10 cellular contexts compared by ENCODE assay signal in the genomic region with DNA sequence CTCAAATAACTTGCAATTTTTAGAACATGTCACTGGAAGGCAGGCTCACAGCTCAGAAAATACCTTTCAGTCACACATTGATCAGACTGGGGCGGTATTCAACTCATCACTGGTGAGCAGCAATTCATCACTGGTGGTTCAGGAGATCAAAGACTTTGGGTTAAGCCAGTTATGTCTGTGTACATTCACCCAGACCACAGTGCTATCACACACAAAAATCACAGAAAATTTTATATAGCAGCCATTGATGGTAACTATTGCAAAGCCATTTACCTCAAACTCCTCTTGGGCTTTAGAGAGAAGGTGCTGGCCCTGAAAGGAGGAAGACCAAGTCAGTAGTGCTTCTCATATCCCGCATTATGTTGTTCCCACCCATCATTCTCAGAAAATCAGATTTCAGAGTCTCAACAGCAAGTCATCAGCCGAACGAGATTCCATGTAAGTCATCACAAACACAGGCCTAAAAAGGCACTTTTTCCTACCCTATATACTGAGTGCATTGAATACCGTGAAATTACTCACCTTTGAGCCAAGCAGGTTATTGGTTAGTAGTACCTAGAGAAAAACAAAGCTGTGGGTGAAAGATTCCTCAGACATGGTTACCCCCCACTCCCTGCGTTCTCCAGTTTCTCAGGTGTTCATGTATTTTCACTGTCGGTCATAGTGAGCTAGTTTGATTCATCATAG. TPM values are rescaled to one million over a fixed set of nuclear protein-coding genes. Genes with fewer than 3 reads are reported as not detected.
A peak's percentile ranks its signal among the peaks of the same experiment; 100 is the strongest.
DNase-seq lines count a peak whose midpoint lies in the region; ATAC-seq, FAIRE-seq and TF ChIP-seq lines count a peak whose summit lies in the region.
"Had no signal": no experiment of that assay in that cellular context is flagged by ENCODE, and none has a peak within 500 bp of the region (broad histone marks: within the 10 kb centered on the region; RNA-seq: fewer than 3 reads in every experiment).

No MANE protein-coding gene starts in this region.

- H4K5ac ChIP-seq in H9 (ENCODE audit: insufficient read length, low read depth, low read length) = no peak overlapping the region

- H3K4me1 Mint-ChIP-seq in H9 = peaks cover 31 to 49% of the 10 kb centered on the region in 2 experiments
- H3K4me1 Mint-ChIP-seq in activated naive CD4-positive, alpha-beta T cell treated with anti-CD3 and anti-CD28 coated beads, Interleukin-2, amount 10 ng/mL, durations not matched to agents 7 days and 5 days = peaks cover 60% of the 10 kb centered on the region

- no peak for ATAC-seq in A549
- ATAC-seq in GM19463 (IDR thresholded peaks at IDR 0.05; ENCODE audit: unreplicated experiment) = no peak
- ATAC-seq in HG02973 (IDR thresholded peaks at IDR 0.05; ENCODE audit: unreplicated experiment) = no peak

- no peak overlapping the region for H2BK120ac ChIP-seq in H9 (ENCODE audit: low read depth, low read length, poor library complexity, severe bottlenecking)

- H3K27ac ChIP-seq in A549 = peak overlapping the region; percentile 90 to 91
- H3K27ac ChIP-seq in H9 (ENCODE audit: insufficient read length, low read depth, low read length) = peak overlapping the region; percentile 58
- H3K27ac ChIP-seq in iPS-20b (ENCODE audit: low read length) = no peak overlapping the region

- H3K23me2 ChIP-seq in H9 (ENCODE audit: insufficient read length, low read depth, low read length, poor library complexity, severe bottlenecking) = peaks cover 20% of the 10 kb centered on the region

- H3K4me2 ChIP-seq in A549 (peak overlapping the region; percentile 98), H9 (ENCODE audit: insufficient read depth, insufficient read length, low read length) (peak overlapping the region; percentile 98)

- H2BK5ac ChIP-seq in H9 (ENCODE audit: insufficient read length, low read length) = no peak overlapping the region

- H3K9me3 ChIP-seq in A549 (no peaks in the 10 kb centered on the region), H9 (ENCODE audit: control insufficient read depth, low read depth, low read length) (no peaks in the 10 kb centered on the region), iPS-20b (ENCODE audit: insufficient read depth, low read depth, low read length) (peaks cover 8% of the 10 kb centered on the region; the same call in 1 of the 2 replicates)

- no peaks in the 10 kb centered on the region for H3K79me1 ChIP-seq in H9 (ENCODE audit: insufficient read depth, low read depth, low read length, poor library complexity, severe bottlenecking)

- peak overlapping the region; percentile 99 for H3K4me3 Mint-ChIP-seq in H9
- H3K4me3 Mint-ChIP-seq in activated naive CD4-positive, alpha-beta T cell treated with anti-CD3 and anti-CD28 coated beads, Interleukin-2, amount 10 ng/mL, durations not matched to agents 7 days and 5 days = peak overlapping the region; percentile 99

- no peak for TF ChIP-seq RAD21 in A549 (conservative IDR thresholded peaks at IDR 0.05 in 1 of 2, IDR thresholded peaks at IDR 0.05 in 1 of 2)

- peaks cover 6 to 10% of the 10 kb centered on the region in 2 experiments for H3K9me3 Mint-ChIP-seq in H9
- H3K9me3 Mint-ChIP-seq in activated naive CD4-positive, alpha-beta T cell treated with anti-CD3 and anti-CD28 coated beads, Interleukin-2, amount 10 ng/mL, durations not matched to agents 7 days and 5 days = no peaks in the 10 kb centered on the region

- H3K9ac ChIP-seq in H9 (ENCODE audit: extremely low read depth, insufficient read length, low read length) = peak overlapping the region; percentile 96
- peak overlapping the region; percentile 100 for H3K9ac ChIP-seq in iPS-20b (ENCODE audit: low read depth, low read length)

- DNase-seq in A549 (ENCODE audit: low read depth in 1 of 2, low spot score in 1 of 2) (no peak), H9 (no peak), NCI-H187 (lab: John Stamatoyannopoulos, UW) (no peak), 8988T (no peak)
- DNase-seq in activated naive CD4-positive, alpha-beta T cell treated with anti-CD3 and anti-CD28 coated beads, Interleukin-2, amount 10 ng/mL, durations not matched to agents 7 days and 5 days = no peak
- DNase-seq: Kasumi-1, retina had no signal

- peaks cover 42% of the 10 kb centered on the region for H3K36me3 ChIP-seq in iPS-20b (ENCODE audit: insufficient read depth, low read depth, low read length)

- no peak overlapping the region for H3T11ph ChIP-seq in H9 (ENCODE audit: low read length)

- H2AFZ ChIP-seq in H9 (ENCODE audit: low read length) = no peak overlapping the region

- H3K27me3 Mint-ChIP-seq in H9 (ENCODE audit: low read depth) = peaks cover 6% of the 10 kb centered on the region; the same call in 1 of the 2 replicates
- peaks cover 4% of the 10 kb centered on the region for H3K27me3 Mint-ChIP-seq in activated naive CD4-positive, alpha-beta T cell treated with anti-CD3 and anti-CD28 coated beads, Interleukin-2, amount 10 ng/mL, durations not matched to agents 7 days and 5 days

- no peak overlapping the region for H3K56ac ChIP-seq in H9 (ENCODE audit: insufficient read length, low read depth, low read length)

- H3K14ac ChIP-seq in H9 (ENCODE audit: insufficient read depth, low read length) = no peak overlapping the region

- WGBS in A549 (ENCODE audit: missing lambda C conversion rate) = 17% methylated on average over 7 of the region's 7 CpGs
- WGBS in H9 (ENCODE audit: extremely low coverage, insufficient read length, low lambda C conversion rate) = no CpG with 5 or more reads among the region's 7 CpGs

- no peak overlapping the region for H2BK15ac ChIP-seq in H9 (ENCODE audit: low read depth, low read length)

- TF ChIP-seq POLR2A in A549 (IDR thresholded peaks at IDR 0.05; ENCODE audit: low read length) = no peak

- POLR2A ChIA-PET in A549 (lab: Yijun Ruan, JAX) = interaction anchor here (0.8 to 9.3 kb wide), 4 partner anchors 9 to 28 kb away, joined by 3 to 159 read pairs (median 24); a partner anchor contains a TSS

- peak overlapping the region; percentile 45 to 100 (median 98); a peak in 5 of 7 replicates for H3K27ac Mint-ChIP-seq in H9
- peak overlapping the region; percentile 96 for H3K27ac Mint-ChIP-seq in activated naive CD4-positive, alpha-beta T cell treated with anti-CD3 and anti-CD28 coated beads, Interleukin-2, amount 10 ng/mL, durations not matched to agents 7 days and 5 days

- no peak overlapping the region for H3K18ac ChIP-seq in H9 (ENCODE audit: insufficient read length, low read depth, low read length)

- H3K36me3 Mint-ChIP-seq in H9 (ENCODE audit: insufficient read depth in 1 of 3, low read depth in 3 of 3) = peaks cover 41 to 59% (median 43%) of the 10 kb centered on the region in 3 experiments
- peaks cover 52% of the 10 kb centered on the region for H3K36me3 Mint-ChIP-seq in activated naive CD4-positive, alpha-beta T cell treated with anti-CD3 and anti-CD28 coated beads, Interleukin-2, amount 10 ng/mL, durations not matched to agents 7 days and 5 days

- H3K27me3 ChIP-seq in H9 (ENCODE audit: insufficient read depth, low read length) = no peaks in the 10 kb centered on the region
- no peaks in the 10 kb centered on the region for H3K27me3 ChIP-seq in iPS-20b (ENCODE audit: insufficient read depth, low read length)

- H4K8ac ChIP-seq in H9 (replicated peaks; ENCODE audit: insufficient read length, low read depth, low read length) = no peak overlapping the region

- no peak for TF ChIP-seq EP300 in A549 (IDR thresholded peaks at IDR 0.05)

- H3K4me3 ChIP-seq in A549 = peak overlapping the region; percentile 80
- peak overlapping the region; percentile 91 for H3K4me3 ChIP-seq in iPS-20b (ENCODE audit: low read length)

- TF ChIP-seq CTCF in A549 (IDR thresholded peaks at IDR 0.05) = no peak
- TF ChIP-seq CTCF in H9 (conservative IDR thresholded peaks at IDR 0.05) = no peak

- H3K4me1 ChIP-seq in A549 (peaks cover 43% of the 10 kb centered on the region), H9 (ENCODE audit: insufficient read depth, low read length) (no peaks in the 10 kb centered on the region; the same call in 1 of the 2 replicates), iPS-20b (ENCODE audit: insufficient read depth, low read length) (no peaks in the 10 kb centered on the region)

- H3K4ac ChIP-seq in H9 (ENCODE audit: low read depth, low read length) = no peak overlapping the region

- H4K20me1 ChIP-seq in H9 (ENCODE audit: control insufficient read depth, insufficient read depth, insufficient read length) = no peaks in the 10 kb centered on the region

- H4K91ac ChIP-seq in H9 (ENCODE audit: insufficient read length, low read depth, low read length) = no peak overlapping the region

- no peak overlapping the region for H3K23ac ChIP-seq in H9 (ENCODE audit: insufficient read length, low read depth, low read length)

- no peak overlapping the region for H2BK12ac ChIP-seq in H9 (ENCODE audit: insufficient read length, low read depth, low read length)

- H2BK20ac ChIP-seq in H9 (ENCODE audit: low read depth, low read length, poor library complexity, severe bottlenecking) = no peak overlapping the region

- FAIRE-seq in A549 (lab: Jason Lieb, UNC) = no peak

- H2AK5ac ChIP-seq in H9 (ENCODE audit: insufficient read length, low read length) = no peak overlapping the region

- H3K79me2 ChIP-seq in H9 (ENCODE audit: insufficient read depth, low read length) = peaks cover 48% of the 10 kb centered on the region

- CTCF ChIA-PET in A549 (lab: Yijun Ruan, JAX) = interaction anchor here (1.9 to 5.5 kb wide), 2 partner anchors 10 to 30 kb away, joined by 6 to 42 read pairs; a partner anchor contains a TSS
- CTCF ChIA-PET in activated naive CD4-positive, alpha-beta T cell treated with anti-CD3 and anti-CD28 coated beads, Interleukin-2, amount 10 ng/mL, durations not matched to agents 7 days and 5 days (lab: Charles Lee) = interaction anchor here (1.2 to 2.1 kb wide), 3 partner anchors 10 to 67 kb away, joined by 3 to 6 read pairs (median 6); no protein-coding TSS in a partner anchor

RNA-seq across cellular contexts. Expression of a gene that starts 14.0 kb away (rescaled TPM):
- polyA plus RNA-seq in A549 (2011; rRNA removed) (47.6 and 52.9 TPM in 2 replicates), A549 (2017; fragmentation: RNase III; extraction: RNeasy Plus Mini Kit Qiagen cat#74134 plus additional on column Dnase treatment) (88.9 to 100 TPM (median 90.6 TPM) in 3 replicates)
- polyA plus RNA-seq in A549 (2012; cell fraction: cytosol; rRNA removed) = 130 and 135 TPM in 2 replicates
- 216 and 240 TPM in 2 replicates for polyA plus RNA-seq in A549 (2012; cell fraction: nucleus; rRNA removed)
- 79.9 and 130 TPM in 2 replicates for polyA minus RNA-seq in A549 (2011; rRNA and poly(A)+ RNA removed)
- 121 and 124 TPM in 2 replicates for total RNA-seq in H9 (2021)

RNA-seq across cellular contexts. Expression of a gene that starts 20.8 kb away (rescaled TPM):
- not detected in 2 replicates for polyA plus RNA-seq in A549 (2011; rRNA removed)
- not detected in 2 replicates for polyA plus RNA-seq in A549 (2012; cell fraction: cytosol; rRNA removed)
- 0.39 TPM in 1 of 2 replicates, not detected in the other for polyA plus RNA-seq in A549 (2012; cell fraction: nucleus; rRNA removed)
- not detected in 3 replicates for polyA plus RNA-seq in A549 (2017; fragmentation: RNase III; extraction: RNeasy Plus Mini Kit Qiagen cat#74134 plus additional on column Dnase treatment)
- polyA minus RNA-seq in A549 (2011; rRNA and poly(A)+ RNA removed) = not detected in 2 replicates
- 0.53 and 1.2 TPM in 2 replicates for total RNA-seq in H9 (2021)

RNA-seq across cellular contexts. Expression of a gene that starts 21.6 kb away (rescaled TPM):
- polyA plus RNA-seq in A549 (2011; rRNA removed) (30.3 and 32.3 TPM in 2 replicates), A549 (2017; fragmentation: RNase III; extraction: RNeasy Plus Mini Kit Qiagen cat#74134 plus additional on column Dnase treatment) (16.8 to 21.0 TPM (median 19.5 TPM) in 3 replicates)
- polyA plus RNA-seq in A549 (2012; cell fraction: cytosol; rRNA removed) = 16.3 and 20.3 TPM in 2 replicates
- 14.0 and 14.4 TPM in 2 replicates for polyA plus RNA-seq in A549 (2012; cell fraction: nucleus; rRNA removed)
- 43.6 and 47.7 TPM in 2 replicates for polyA minus RNA-seq in A549 (2011; rRNA and poly(A)+ RNA removed)
- total RNA-seq in H9 (2021) = 33.5 and 34.7 TPM in 2 replicates

RNA-seq across cellular contexts. Expression of a gene that starts 27.3 kb away (rescaled TPM):
- polyA plus RNA-seq in A549 (2011; rRNA removed) = 1,064 and 1,133 TPM in 2 replicates
- 1,069 and 1,103 TPM in 2 replicates for polyA plus RNA-seq in A549 (2012; cell fraction: cytosol; rRNA removed)
- polyA plus RNA-seq in A549 (2012; cell fraction: nucleus; rRNA removed) = 2,860 and 2,938 TPM in 2 replicates
- 906 to 1,102 TPM (median 1,007 TPM) in 3 replicates for polyA plus RNA-seq in A549 (2017; fragmentation: RNase III; extraction: RNeasy Plus Mini Kit Qiagen cat#74134 plus additional on column Dnase treatment)
- 561 and 608 TPM in 2 replicates for polyA minus RNA-seq in A549 (2011; rRNA and poly(A)+ RNA removed)
- total RNA-seq in H9 (2021) = 289 and 290 TPM in 2 replicates

RNA-seq across cellular contexts. Expression of a gene that starts 48.2 kb away (rescaled TPM):
- polyA plus RNA-seq in A549 (2011; rRNA removed) (35.5 and 50.7 TPM in 2 replicates), A549 (2017; fragmentation: RNase III; extraction: RNeasy Plus Mini Kit Qiagen cat#74134 plus additional on column Dnase treatment) (46.6 to 47.7 TPM (median 46.9 TPM) in 3 replicates)
- 58.2 and 63.0 TPM in 2 replicates for polyA plus RNA-seq in A549 (2012; cell fraction: cytosol; rRNA removed)
- 126 and 131 TPM in 2 replicates for polyA plus RNA-seq in A549 (2012; cell fraction: nucleus; rRNA removed)
- polyA minus RNA-seq in A549 (2011; rRNA and poly(A)+ RNA removed) = 35.9 and 41.6 TPM in 2 replicates
- 65.5 and 69.0 TPM in 2 replicates for total RNA-seq in H9 (2021)
